ENCODE assay signal across 1 cellular context in the genomic region with DNA sequence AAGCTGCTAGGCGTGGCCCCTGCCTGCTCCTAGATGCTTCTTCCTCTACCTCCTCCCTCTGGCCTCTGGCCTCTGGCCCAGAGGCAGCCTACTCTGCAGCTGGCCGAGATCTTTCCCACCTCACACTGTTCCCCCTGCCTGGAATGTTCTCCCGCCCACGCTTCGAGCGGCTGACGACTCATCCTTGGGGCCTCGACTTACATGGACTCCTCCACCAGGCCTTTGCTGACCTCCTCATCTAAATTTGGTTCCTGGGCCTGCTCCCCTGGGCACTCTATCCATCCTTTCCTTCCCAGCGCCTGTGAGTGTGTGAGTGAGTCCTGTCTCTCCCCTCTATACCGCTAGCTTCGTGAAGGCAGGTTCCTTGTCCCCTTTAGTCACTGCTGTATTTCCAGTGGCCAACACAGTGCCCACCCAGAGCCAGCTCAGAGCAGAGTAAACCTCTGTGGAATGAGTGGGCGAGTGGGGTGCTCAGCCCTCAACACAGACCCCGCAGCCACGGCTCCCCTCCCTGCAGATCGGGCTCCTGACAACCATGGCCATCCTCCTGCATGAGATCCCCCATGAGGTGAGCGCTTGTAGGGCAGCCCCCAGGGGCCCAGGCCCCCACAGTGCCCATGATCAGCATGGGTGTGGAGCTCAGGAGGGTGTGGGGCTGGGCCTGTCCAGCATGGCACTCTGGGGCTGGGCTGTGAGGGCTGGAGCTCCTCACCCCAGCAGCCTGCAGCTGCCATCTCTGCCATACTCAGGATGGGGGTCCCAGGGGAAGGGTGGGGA.
TF ChIP-seq lines count a peak whose summit lies in the region.

No MANE protein-coding gene starts in this region.

TF ChIP-seq in HepG2, 621 proteins besides CTCF, POLR2A, EP300 and RAD21:
- TF ChIP-seq, protein P1, sequence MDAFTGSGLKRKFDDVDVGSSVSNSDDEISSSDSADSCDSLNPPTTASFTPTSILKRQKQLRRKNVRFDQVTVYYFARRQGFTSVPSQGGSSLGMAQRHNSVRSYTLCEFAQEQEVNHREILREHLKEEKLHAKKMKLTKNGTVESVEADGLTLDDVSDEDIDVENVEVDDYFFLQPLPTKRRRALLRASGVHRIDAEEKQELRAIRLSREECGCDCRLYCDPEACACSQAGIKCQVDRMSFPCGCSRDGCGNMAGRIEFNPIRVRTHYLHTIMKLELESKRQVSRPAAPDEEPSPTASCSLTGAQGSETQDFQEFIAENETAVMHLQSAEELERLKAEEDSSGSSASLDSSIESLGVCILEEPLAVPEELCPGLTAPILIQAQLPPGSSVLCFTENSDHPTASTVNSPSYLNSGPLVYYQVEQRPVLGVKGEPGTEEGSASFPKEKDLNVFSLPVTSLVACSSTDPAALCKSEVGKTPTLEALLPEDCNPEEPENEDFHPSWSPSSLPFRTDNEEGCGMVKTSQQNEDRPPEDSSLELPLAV (CRISPR knock-in tag; conservative IDR thresholded peaks at IDR 0.05; ENCODE audit: low read depth), result no peak
- no peak for TF ChIP-seq ZNF234 (CRISPR knock-in tag; conservative IDR thresholded peaks at IDR 0.05)
- TF ChIP-seq, protein P2, sequence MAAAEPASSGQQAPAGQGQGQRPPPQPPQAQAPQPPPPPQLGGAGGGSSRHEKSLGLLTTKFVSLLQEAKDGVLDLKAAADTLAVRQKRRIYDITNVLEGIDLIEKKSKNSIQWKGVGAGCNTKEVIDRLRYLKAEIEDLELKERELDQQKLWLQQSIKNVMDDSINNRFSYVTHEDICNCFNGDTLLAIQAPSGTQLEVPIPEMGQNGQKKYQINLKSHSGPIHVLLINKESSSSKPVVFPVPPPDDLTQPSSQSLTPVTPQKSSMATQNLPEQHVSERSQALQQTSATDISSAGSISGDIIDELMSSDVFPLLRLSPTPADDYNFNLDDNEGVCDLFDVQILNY (CRISPR knock-in tag; conservative IDR thresholded peaks at IDR 0.05), result no peak
- TF ChIP-seq SMAD3 (CRISPR knock-in tag; IDR thresholded peaks at IDR 0.05), result no peak
- TF ChIP-seq, protein P3, sequence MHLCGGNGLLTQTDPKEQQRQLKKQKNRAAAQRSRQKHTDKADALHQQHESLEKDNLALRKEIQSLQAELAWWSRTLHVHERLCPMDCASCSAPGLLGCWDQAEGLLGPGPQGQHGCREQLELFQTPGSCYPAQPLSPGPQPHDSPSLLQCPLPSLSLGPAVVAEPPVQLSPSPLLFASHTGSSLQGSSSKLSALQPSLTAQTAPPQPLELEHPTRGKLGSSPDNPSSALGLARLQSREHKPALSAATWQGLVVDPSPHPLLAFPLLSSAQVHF (CRISPR knock-in tag; IDR thresholded peaks at IDR 0.05), result no peak
- TF ChIP-seq, protein P4, sequence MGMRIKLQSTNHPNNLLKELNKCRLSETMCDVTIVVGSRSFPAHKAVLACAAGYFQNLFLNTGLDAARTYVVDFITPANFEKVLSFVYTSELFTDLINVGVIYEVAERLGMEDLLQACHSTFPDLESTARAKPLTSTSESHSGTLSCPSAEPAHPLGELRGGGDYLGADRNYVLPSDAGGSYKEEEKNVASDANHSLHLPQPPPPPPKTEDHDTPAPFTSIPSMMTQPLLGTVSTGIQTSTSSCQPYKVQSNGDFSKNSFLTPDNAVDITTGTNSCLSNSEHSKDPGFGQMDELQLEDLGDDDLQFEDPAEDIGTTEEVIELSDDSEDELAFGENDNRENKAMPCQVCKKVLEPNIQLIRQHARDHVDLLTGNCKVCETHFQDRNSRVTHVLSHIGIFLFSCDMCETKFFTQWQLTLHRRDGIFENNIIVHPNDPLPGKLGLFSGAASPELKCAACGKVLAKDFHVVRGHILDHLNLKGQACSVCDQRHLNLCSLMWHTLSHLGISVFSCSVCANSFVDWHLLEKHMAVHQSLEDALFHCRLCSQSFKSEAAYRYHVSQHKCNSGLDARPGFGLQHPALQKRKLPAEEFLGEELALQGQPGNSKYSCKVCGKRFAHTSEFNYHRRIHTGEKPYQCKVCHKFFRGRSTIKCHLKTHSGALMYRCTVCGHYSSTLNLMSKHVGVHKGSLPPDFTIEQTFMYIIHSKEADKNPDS (CRISPR knock-in tag; IDR thresholded peaks at IDR 0.05), result no peak
- no peak for TF ChIP-seq PAF1 (CRISPR knock-in tag; IDR thresholded peaks at IDR 0.05)
- no peak for TF ChIP-seq NR2F2 (IDR thresholded peaks at IDR 0.05; ENCODE audit: borderline replicate concordance, low read depth)
- TF ChIP-seq ARNT (IDR thresholded peaks at IDR 0.05), result no peak
- no peak for TF ChIP-seq RELA (CRISPR knock-in tag; IDR thresholded peaks at IDR 0.05)
